Comparison of ENCODE assay signal across 29 cellular contexts in genomic region chr9:123165813-123166212, GRCh38.
"Had no signal": no experiment of that assay in that cellular context is flagged by ENCODE, and none has a peak within 500 bp of the region (broad histone marks: within the 10 kb centered on the region; RNA-seq: fewer than 3 reads in every experiment).

No MANE protein-coding gene starts in this region.

- H3K4me1 Mint-ChIP-seq: stimulated activated effector memory CD8-positive, alpha-beta T cell treated with anti-CD3 and anti-CD28 coated beads, Interleukin-12 subunit alpha, Interleukin-12 subunit beta, amount 100 ng/mL, for 72 hours had no signal

- H3K27me3 ChIP-seq: esophagus squamous epithelium, heart right ventricle, left lung, right atrium auricular region, sigmoid colon, testis, tibial nerve, upper lobe of left lung had no signal

- H3K27me3 Mint-ChIP-seq: naive thymus-derived CD8-positive, alpha-beta T cell had no signal

- H3K9me3 Mint-ChIP-seq: naive thymus-derived CD8-positive, alpha-beta T cell; nephron progenitor cell; stimulated activated effector memory CD8-positive, alpha-beta T cell treated with anti-CD3 and anti-CD28 coated beads, Interleukin-12 subunit alpha, Interleukin-12 subunit beta, amount 100 ng/mL, for 72 hours had no signal

- H3K36me3 Mint-ChIP-seq: stimulated activated effector memory CD8-positive, alpha-beta T cell treated with anti-CD3 and anti-CD28 coated beads, Interleukin-12 subunit alpha, Interleukin-12 subunit beta, amount 100 ng/mL, for 72 hours had no signal

- H3K36me3 ChIP-seq: heart right ventricle, left lung, prostate gland, right atrium auricular region, sigmoid colon, tibial nerve, upper lobe of left lung had no signal

- H3K27ac ChIP-seq: coronary artery, esophagus squamous epithelium, heart right ventricle, left lung, prostate gland, right atrium auricular region, sigmoid colon, testis, tibial nerve, upper lobe of left lung had no signal

- H3K27ac Mint-ChIP-seq: stimulated activated effector memory CD8-positive, alpha-beta T cell treated with anti-CD3 and anti-CD28 coated beads, Interleukin-12 subunit alpha, Interleukin-12 subunit beta, amount 100 ng/mL, for 72 hours had no signal

- DNase-seq: dermis blood vessel endothelial cell; effector memory CD4-positive, alpha-beta T cell; erythroblast; esophagus squamous epithelium; foreskin melanocyte; glutamatergic neuron; heart right ventricle; hippocampal formation; left cardiac atrium; left lung; mesendoderm; midbrain; naive thymus-derived CD8-positive, alpha-beta T cell; nephron progenitor cell; nucleus accumbens; sigmoid colon; stimulated activated CD4-positive, alpha-beta T cell treated with anti-CD3 and anti-CD28 coated beads, Interleukin-2, amount 100 ng/mL, for 24 hours; stimulated activated CD4-positive, alpha-beta T cell treated with anti-CD3 and anti-CD28 coated beads, Interleukin-4, amount 100 ng/mL, for 24 hours; stimulated activated naive CD8-positive, alpha-beta T cell treated with anti-CD3 and anti-CD28 coated beads, Interleukin-15, Interleukin-2, amounts not matched to agents 100 U/mL and 50 U/mL, for 24 hours; substantia nigra; testis; upper lobe of left lung had no signal

- H3K4me3 ChIP-seq: coronary artery, esophagus squamous epithelium, heart right ventricle, left lung, prostate gland, right atrium auricular region, sigmoid colon, testis, tibial nerve, upper lobe of left lung had no signal

- H3K4me1 ChIP-seq: esophagus squamous epithelium, left lung, prostate gland, right atrium auricular region, sigmoid colon, tibial nerve had no signal

- H3K9me3 ChIP-seq: esophagus squamous epithelium, heart right ventricle, left lung, prostate gland, right atrium auricular region, sigmoid colon, testis, tibial nerve, upper lobe of left lung had no signal

- ATAC-seq: heart right ventricle; left cardiac atrium; left lung; naive thymus-derived CD8-positive, alpha-beta T cell; stimulated activated effector memory CD8-positive, alpha-beta T cell treated with anti-CD3 and anti-CD28 coated beads, Interleukin-12 subunit alpha, Interleukin-12 subunit beta, amount 100 ng/mL, for 72 hours; stimulated activated naive CD8-positive, alpha-beta T cell treated with anti-CD3 and anti-CD28 coated beads, Interleukin-15, Interleukin-2, amounts not matched to agents 100 U/mL and 50 U/mL, for 24 hours had no signal

- H3K4me3 Mint-ChIP-seq: naive thymus-derived CD8-positive, alpha-beta T cell; nephron progenitor cell; stimulated activated effector memory CD8-positive, alpha-beta T cell treated with anti-CD3 and anti-CD28 coated beads, Interleukin-12 subunit alpha, Interleukin-12 subunit beta, amount 100 ng/mL, for 72 hours had no signal

- FAIRE-seq: islet of Langerhans, urothelium cell line had no signal
